Comparison of ENCODE assay signal across 10 cellular contexts in the genomic region with DNA sequence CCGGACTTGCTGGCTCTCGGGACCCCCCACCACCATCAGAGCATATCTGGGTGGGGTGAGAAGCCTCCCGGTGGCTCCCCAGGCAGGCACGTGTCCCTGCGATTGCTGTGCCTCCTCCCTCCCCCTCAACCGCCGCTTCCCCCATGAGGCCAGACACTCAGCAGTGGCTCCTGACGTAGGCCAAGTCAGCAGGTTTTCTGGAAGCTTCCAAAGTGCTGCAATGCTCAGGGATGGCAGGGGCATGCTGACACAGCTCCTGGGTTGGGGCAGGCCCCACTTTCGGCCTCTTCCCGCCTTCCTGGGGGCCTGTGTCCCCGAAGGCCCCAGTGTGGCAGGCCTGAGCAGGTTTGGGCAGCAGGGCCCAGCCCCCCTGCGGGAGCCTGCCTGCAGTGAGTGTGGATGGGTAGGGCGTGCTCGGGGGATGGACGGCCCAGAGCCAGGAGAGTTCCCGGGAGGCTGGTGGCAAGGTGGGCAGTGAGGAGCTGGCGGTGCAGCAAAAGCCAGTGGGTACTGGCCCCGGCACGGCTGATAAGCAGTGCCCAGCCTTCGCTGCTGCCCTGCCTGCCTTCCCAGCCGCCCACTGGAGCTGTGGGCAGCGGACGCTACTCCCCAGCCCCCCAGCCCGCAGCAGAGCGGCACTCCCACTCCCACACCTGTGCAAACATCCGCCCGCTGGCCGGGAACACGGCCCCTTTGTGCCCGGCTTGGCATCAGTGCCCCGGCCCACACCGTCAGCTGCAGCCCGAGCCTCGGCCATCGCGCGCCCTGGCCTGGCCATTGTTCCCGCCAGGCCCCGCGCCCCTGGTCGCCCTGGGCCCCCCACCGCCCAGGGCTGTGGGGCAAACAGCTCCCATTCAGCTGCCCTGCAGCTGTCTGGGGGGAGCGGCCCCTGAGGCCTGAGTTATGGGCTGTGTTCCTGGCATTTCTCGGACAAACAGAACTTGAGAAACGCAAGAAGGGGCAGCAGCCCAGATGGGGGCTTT.
DNase-seq lines count a peak whose midpoint lies in the region; ATAC-seq, FAIRE-seq and TF ChIP-seq lines count a peak whose summit lies in the region.
"Had no signal": no experiment of that assay in that cellular context is flagged by ENCODE, and none has a peak within 500 bp of the region (broad histone marks: within the 10 kb centered on the region; RNA-seq: fewer than 3 reads in every experiment).

No MANE protein-coding gene starts in this region.

- no peak overlapping the region for H3K27ac Mint-ChIP-seq in activated CD4-positive, alpha-beta memory T cell treated with anti-CD3 and anti-CD28 coated beads, Interleukin-2, amount 10 ng/mL, durations not matched to agents 7 days and 5 days

- H3K4me3 ChIP-seq in colonic mucosa (no peak overlapping the region), upper lobe of right lung (no peak overlapping the region)

- H3K36me3 ChIP-seq in colonic mucosa (no peaks in the 10 kb centered on the region), upper lobe of right lung (no peaks in the 10 kb centered on the region)

- H3K27me3 ChIP-seq in colonic mucosa (no peaks in the 10 kb centered on the region), upper lobe of right lung (no peaks in the 10 kb centered on the region)

- peak; percentile 9 for DNase-seq in activated naive CD4-positive, alpha-beta T cell treated with anti-CD3 and anti-CD28 coated beads, Interleukin-2, amount 50 U/mL, for 16 hours
- DNase-seq in activated naive CD4-positive, alpha-beta T cell treated with Interleukin-2 at 50 U/mL for 16 hours, result no peak
- DNase-seq in colonic mucosa (peak; percentile 44), mesenteric fat pad (ENCODE audit: low spot score) (peak; percentile 82), upper lobe of right lung (peak; percentile 60), DMS114 treated with DMSO at 0.1 percent for 48 hours (lab: John Stamatoyannopoulos, UW; ENCODE audit: unreplicated experiment) (no peak), HTR-8/SVneo (ENCODE audit: insufficient read length, low spot score) (no peak)
- DNase-seq in activated CD4-positive, alpha-beta memory T cell treated with anti-CD3 and anti-CD28 coated beads, Interleukin-2, amount 10 ng/mL, durations not matched to agents 7 days and 5 days, result no peak
- DNase-seq: activated CD4-positive, alpha-beta T cell treated with anti-CD3 and anti-CD28 coated beads, Interleukin-2, amount 50 U/mL, for 48 hours; NCI-H524 had no signal

- H3K9me3 ChIP-seq in colonic mucosa (no peaks in the 10 kb centered on the region), upper lobe of right lung (no peaks in the 10 kb centered on the region)

- no peak overlapping the region for H3K9ac ChIP-seq in colonic mucosa (ENCODE audit: low read depth in 2 of 2, low read length in 2 of 2)

- TF ChIP-seq CTCF in colonic mucosa (IDR thresholded peaks at IDR 0.05) (no peak), upper lobe of right lung (IDR thresholded peaks at IDR 0.05) (no peak)

- no peak overlapping the region for H3K27ac ChIP-seq in colonic mucosa
- no peak overlapping the region for H3K27ac ChIP-seq in upper lobe of right lung

- intact Hi-C loops in colonic mucosa (cut with DNase I) (no loop called here), upper lobe of right lung (cut with DNase I) (no loop called here)

- POLR2A ChIA-PET in activated CD4-positive, alpha-beta memory T cell treated with anti-CD3 and anti-CD28 coated beads, Interleukin-2, amount 10 ng/mL, durations not matched to agents 7 days and 5 days (lab: Charles Lee), result no interaction called here

- no peaks in the 10 kb centered on the region for H3K36me3 Mint-ChIP-seq in activated CD4-positive, alpha-beta memory T cell treated with anti-CD3 and anti-CD28 coated beads, Interleukin-2, amount 10 ng/mL, durations not matched to agents 7 days and 5 days (ENCODE audit: low read depth)

- CTCF ChIA-PET in activated CD4-positive, alpha-beta memory T cell treated with anti-CD3 and anti-CD28 coated beads, Interleukin-2, amount 10 ng/mL, durations not matched to agents 7 days and 5 days (lab: Charles Lee), result no interaction called here

- no peak overlapping the region for H3K4me3 Mint-ChIP-seq in activated CD4-positive, alpha-beta memory T cell treated with anti-CD3 and anti-CD28 coated beads, Interleukin-2, amount 10 ng/mL, durations not matched to agents 7 days and 5 days

- no peak for FAIRE-seq in HTR-8/SVneo (lab: Jason Lieb, UNC)

- H3K4me1 ChIP-seq in colonic mucosa (peaks cover 9% of the 10 kb centered on the region), upper lobe of right lung (no peaks in the 10 kb centered on the region)

- no peaks in the 10 kb centered on the region for H3K27me3 Mint-ChIP-seq in activated CD4-positive, alpha-beta memory T cell treated with anti-CD3 and anti-CD28 coated beads, Interleukin-2, amount 10 ng/mL, durations not matched to agents 7 days and 5 days

- H3K4me1 Mint-ChIP-seq in activated CD4-positive, alpha-beta memory T cell treated with anti-CD3 and anti-CD28 coated beads, Interleukin-2, amount 10 ng/mL, durations not matched to agents 7 days and 5 days, result no peaks in the 10 kb centered on the region

- H3K9me3 Mint-ChIP-seq in activated CD4-positive, alpha-beta memory T cell treated with anti-CD3 and anti-CD28 coated beads, Interleukin-2, amount 10 ng/mL, durations not matched to agents 7 days and 5 days, result no peaks in the 10 kb centered on the region

- no peak for ATAC-seq in upper lobe of right lung

Comparison
In these comparisons a context has a peak if more than half of its experiments do, and no peak if none do; other contexts are left out.
1. DNase-seq: peak in activated naive CD4-positive, alpha-beta T cell treated with anti-CD3 and anti-CD28 coated beads, Interleukin-2, amount 50 U/mL, for 16 hours (single experiment), colonic mucosa (single experiment), mesenteric fat pad (single experiment) and upper lobe of right lung (single experiment); none in activated naive CD4-positive, alpha-beta T cell treated with Interleukin-2 at 50 U/mL for 16 hours (single experiment), DMS114 treated with DMSO at 0.1 percent for 48 hours (single experiment), HTR-8/SVneo (single experiment) and activated CD4-positive, alpha-beta memory T cell treated with anti-CD3 and anti-CD28 coated beads, Interleukin-2, amount 10 ng/mL, durations not matched to agents 7 days and 5 days (single experiment).